Comparison of ENCODE assay signal across 8 cellular contexts in the genomic region with DNA sequence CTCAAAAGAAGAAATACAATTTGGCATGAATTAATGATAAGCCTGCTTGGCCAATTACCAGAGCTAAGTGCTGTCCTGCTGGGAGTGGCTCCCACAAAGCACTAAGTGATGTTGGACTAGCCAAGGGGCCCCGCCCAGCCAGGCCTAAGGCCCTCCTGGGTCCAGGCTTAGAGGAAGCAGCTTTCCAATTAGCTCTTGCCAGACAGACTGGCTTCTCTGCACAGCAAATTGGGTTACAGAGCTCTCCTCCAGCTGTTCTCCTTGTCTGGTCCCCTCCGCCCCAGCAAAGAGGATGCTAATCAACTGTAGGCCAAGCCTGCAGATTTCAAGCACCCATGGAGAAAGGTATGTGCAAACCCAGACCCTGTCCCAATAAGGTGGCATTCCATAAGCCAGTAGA.
"Had no signal": no experiment of that assay in that cellular context is flagged by ENCODE, and none has a peak within 500 bp of the region (broad histone marks: within the 10 kb centered on the region; RNA-seq: fewer than 3 reads in every experiment).

No MANE protein-coding gene starts in this region.

- H3K27ac Mint-ChIP-seq: activated CD4-positive, alpha-beta memory T cell treated with anti-CD3 and anti-CD28 coated beads, Interleukin-2, amount 10 ng/mL, durations not matched to agents 7 days and 5 days; activated CD4-positive, alpha-beta T cell treated with anti-CD3 and anti-CD28 coated beads for 36 hours; activated naive CD8-positive, alpha-beta T cell treated with anti-CD3 and anti-CD28 coated beads for 36 hours; activated T-cell treated with anti-CD3 and anti-CD28 coated beads, Interleukin-2, amount 50 U/mL, for 72 hours; endodermal cell; naive B cell had no signal

- H3K9me3 Mint-ChIP-seq: activated CD4-positive, alpha-beta memory T cell treated with anti-CD3 and anti-CD28 coated beads, Interleukin-2, amount 10 ng/mL, durations not matched to agents 7 days and 5 days; activated naive CD8-positive, alpha-beta T cell treated with anti-CD3 and anti-CD28 coated beads for 36 hours; activated T-cell treated with anti-CD3 and anti-CD28 coated beads, Interleukin-2, amount 50 U/mL, for 72 hours; endodermal cell; naive B cell had no signal

- H3K4me3 Mint-ChIP-seq: activated CD4-positive, alpha-beta memory T cell treated with anti-CD3 and anti-CD28 coated beads, Interleukin-2, amount 10 ng/mL, durations not matched to agents 7 days and 5 days; activated CD4-positive, alpha-beta T cell treated with anti-CD3 and anti-CD28 coated beads for 36 hours; activated naive CD8-positive, alpha-beta T cell treated with anti-CD3 and anti-CD28 coated beads for 36 hours; activated T-cell treated with anti-CD3 and anti-CD28 coated beads, Interleukin-2, amount 50 U/mL, for 72 hours; endodermal cell; naive B cell had no signal

- DNase-seq: activated gamma-delta T cell treated with Interleukin-2 at 50 U/mL for 16 hours; activated naive CD8-positive, alpha-beta T cell treated with anti-CD3 and anti-CD28 coated beads for 36 hours; naive B cell; uterus had no signal

- ATAC-seq: activated CD4-positive, alpha-beta T cell treated with anti-CD3 and anti-CD28 coated beads for 36 hours had no signal

- H3K27me3 Mint-ChIP-seq: activated CD4-positive, alpha-beta memory T cell treated with anti-CD3 and anti-CD28 coated beads, Interleukin-2, amount 10 ng/mL, durations not matched to agents 7 days and 5 days had no signal

- H3K36me3 Mint-ChIP-seq: activated naive CD8-positive, alpha-beta T cell treated with anti-CD3 and anti-CD28 coated beads for 36 hours; naive B cell had no signal

- H3K4me1 Mint-ChIP-seq: naive B cell had no signal
